Comparison of ENCODE assay signal across 15 cellular contexts in the genomic region with DNA sequence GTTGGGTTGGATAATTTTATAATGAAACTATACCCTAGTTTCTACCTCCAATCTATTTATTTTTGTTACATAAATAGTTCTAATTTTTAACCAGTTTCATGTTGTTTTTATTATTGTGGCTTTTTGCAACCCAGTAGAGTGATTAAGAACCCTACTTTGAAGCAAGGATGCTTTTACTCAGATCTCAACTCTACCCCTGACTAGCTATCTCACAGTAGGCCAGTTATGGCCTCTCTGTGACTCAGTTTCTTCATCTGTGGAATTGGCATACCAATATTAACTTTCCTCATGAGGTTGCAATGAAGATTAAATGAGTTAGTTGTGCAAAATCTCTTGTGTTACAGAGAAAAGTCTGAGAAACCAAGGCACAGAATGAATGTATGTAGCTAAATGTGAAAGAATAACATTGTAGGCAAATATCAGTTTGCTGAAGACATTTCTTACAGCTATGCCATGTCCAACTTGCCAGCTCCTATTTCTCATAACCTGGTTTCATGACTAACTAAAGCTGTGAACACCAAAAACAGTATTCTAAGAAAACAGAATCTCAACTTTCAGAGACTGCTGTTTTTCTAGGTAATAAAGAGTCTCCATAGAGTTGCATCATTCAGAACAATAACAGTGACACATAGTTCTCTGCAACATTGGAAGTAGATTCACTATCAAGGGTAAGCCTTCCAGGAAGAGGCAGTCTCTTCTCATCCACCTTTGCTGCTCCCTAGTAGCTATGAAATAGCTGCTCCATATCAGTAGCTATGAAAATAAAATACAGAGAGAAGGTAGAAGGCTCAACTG. TPM values are rescaled to one million over a fixed set of nuclear protein-coding genes. Genes with fewer than 3 reads are reported as not detected.
DNase-seq lines count a peak whose midpoint lies in the region; ATAC-seq and TF ChIP-seq lines count a peak whose summit lies in the region.
"Had no signal": no experiment of that assay in that cellular context is flagged by ENCODE, and none has a peak within 500 bp of the region (broad histone marks: within the 10 kb centered on the region; RNA-seq: fewer than 3 reads in every experiment).

No MANE protein-coding gene starts in this region.

- no peak for TF ChIP-seq CTCF in RWPE1 (conservative IDR thresholded peaks at IDR 0.05; ENCODE audit: low read depth)

- no peak overlapping the region for H3K27ac ChIP-seq in RWPE1
- H3K27ac ChIP-seq: dorsolateral prefrontal cortex, SJCRH30, tibial artery had no signal

- CTCF ChIA-PET in RWPE1 (lab: Yijun Ruan, JAX) = interaction anchor here (0.6 kb wide), 1 partner anchor 63 kb away, joined by 4 read pairs; no protein-coding TSS in a partner anchor

- DNase-seq in M059J (ENCODE audit: low read depth) (peak; percentile 21), kidney tubule cell (ENCODE audit: low spot score) (peak; percentile 33), RWPE1 (ENCODE audit: low spot score) (no peak), NCI-H748 (lab: John Stamatoyannopoulos, UW; ENCODE audit: unreplicated experiment) (no peak)
- DNase-seq in activated naive CD8-positive, alpha-beta T cell treated with anti-CD3 and anti-CD28 coated beads for 36 hours = no peak
- DNase-seq: dorsolateral prefrontal cortex, left cardiac atrium, NCI-H1436 treated with DMSO at 0.1 percent for 48 hours, NCI-H69, right cardiac atrium, SJCRH30, tibial artery had no signal

- no peaks in the 10 kb centered on the region for H3K27me3 Mint-ChIP-seq in activated naive CD8-positive, alpha-beta T cell treated with anti-CD3 and anti-CD28 coated beads for 36 hours

- peaks cover 86% of the 10 kb centered on the region for H3K4me1 Mint-ChIP-seq in activated naive CD8-positive, alpha-beta T cell treated with anti-CD3 and anti-CD28 coated beads for 36 hours

- peaks cover 11% of the 10 kb centered on the region for H3K9me3 Mint-ChIP-seq in activated naive CD8-positive, alpha-beta T cell treated with anti-CD3 and anti-CD28 coated beads for 36 hours

- POLR2A ChIA-PET in RWPE1 (lab: Yijun Ruan, JAX; ENCODE audit: low non-redundant PET) = no interaction called here

- ATAC-seq in GM18858 (IDR thresholded peaks at IDR 0.05; ENCODE audit: unreplicated experiment) (peak; percentile 22), HG02840 (IDR thresholded peaks at IDR 0.05; ENCODE audit: low FRiP score, unreplicated experiment) (no peak), GM19455 (IDR thresholded peaks at IDR 0.05; ENCODE audit: unreplicated experiment) (no peak)
- ATAC-seq: left cardiac atrium, right cardiac atrium had no signal

- peak overlapping the region; percentile 60 for H3K4me3 Mint-ChIP-seq in activated naive CD8-positive, alpha-beta T cell treated with anti-CD3 and anti-CD28 coated beads for 36 hours

- peak overlapping the region; percentile 99 for H3K27ac Mint-ChIP-seq in activated naive CD8-positive, alpha-beta T cell treated with anti-CD3 and anti-CD28 coated beads for 36 hours

- H3K36me3 Mint-ChIP-seq in activated naive CD8-positive, alpha-beta T cell treated with anti-CD3 and anti-CD28 coated beads for 36 hours = peaks cover 50% of the 10 kb centered on the region

RNA-seq across cellular contexts. Expression of a gene that starts 33.2 kb away (rescaled TPM):
- total RNA-seq in M059J (2014; rRNA removed; shearing (Covaris generic)) = 1.5 and 2.8 TPM in 2 replicates
- total RNA-seq in activated naive CD8-positive, alpha-beta T cell treated with anti-CD3 and anti-CD28 coated beads for 36 hours = 100 to 1,000 TPM; 302 to 304 TPM

Comparison
In these comparisons a context has a peak if more than half of its experiments do, and no peak if none do; other contexts are left out.
1. DNase-seq: peak in M059J (single experiment) and kidney tubule cell (single experiment); none in activated naive CD8-positive, alpha-beta T cell treated with anti-CD3 and anti-CD28 coated beads for 36 hours (single experiment), RWPE1 (single experiment) and NCI-H748 (single experiment).
2. RNA of a gene that starts 33.2 kb away (total RNA-seq): 302 to 304 TPM in activated naive CD8-positive, alpha-beta T cell treated with anti-CD3 and anti-CD28 coated beads for 36 hours; 1.5 to 2.8 TPM in M059J; every median in the first group is over 10 times any median in the second.